12 cellular contexts compared by ENCODE assay signal in genomic region chr1:151944110-151944858, GRCh38. TPM values are rescaled to one million over a fixed set of nuclear protein-coding genes. Genes with fewer than 3 reads are reported as not detected.
A peak's percentile ranks its signal among the peaks of the same experiment; 100 is the strongest.
DNase-seq lines count a peak whose midpoint lies in the region; ATAC-seq and TF ChIP-seq lines count a peak whose summit lies in the region.
"Had no signal": no experiment of that assay in that cellular context is flagged by ENCODE, and none has a peak within 500 bp of the region (broad histone marks: within the 10 kb centered on the region; RNA-seq: fewer than 3 reads in every experiment).

No MANE protein-coding gene starts in this region.

- H3K4me3 Mint-ChIP-seq in CD8-positive, alpha-beta memory T cell = peak overlapping the region in 3 of 7 donors; percentile 2 to 62 (median 49)

- peaks cover 26% of the 10 kb centered on the region for H3K4me1 ChIP-seq in CD8-positive, alpha-beta memory T cell (ENCODE audit: insufficient read depth, low read length)
- peaks cover 12% of the 10 kb centered on the region for H3K4me1 ChIP-seq in psoas muscle

- no peaks in the 10 kb centered on the region for H3K36me3 ChIP-seq in CD8-positive, alpha-beta memory T cell (ENCODE audit: insufficient read depth, low read length)
- H3K36me3 ChIP-seq in psoas muscle (ENCODE audit: insufficient read depth in 1 of 2, low read depth in 1 of 2) = no peaks in the 10 kb centered on the region
- H3K36me3 ChIP-seq: WERI-Rb-1 had no signal

- no peak for TF ChIP-seq CTCF in psoas muscle (IDR thresholded peaks at IDR 0.05)

- intact Hi-C loops in psoas muscle (cut with DNase I) = no loop called here

- POLR2A ChIA-PET in CD8-positive, alpha-beta memory T cell (lab: Charles Lee) = interaction anchor here (0.5 kb wide), 1 partner anchor 18 kb away, joined by 4 read pairs; no protein-coding TSS in a partner anchor

- H3K27ac ChIP-seq in CD8-positive, alpha-beta memory T cell (ENCODE audit: low read depth, low read length) = peak overlapping the region; percentile 84
- H3K27ac ChIP-seq in psoas muscle = no peak overlapping the region
- H3K27ac ChIP-seq: WERI-Rb-1 had no signal

- no peaks in the 10 kb centered on the region for H3K27me3 Mint-ChIP-seq in CD8-positive, alpha-beta memory T cell

- no peaks in the 10 kb centered on the region for H3K9me3 Mint-ChIP-seq in CD8-positive, alpha-beta memory T cell

- no peaks in the 10 kb centered on the region for H3K9me3 ChIP-seq in CD8-positive, alpha-beta memory T cell (ENCODE audit: low read length)
- no peaks in the 10 kb centered on the region for H3K9me3 ChIP-seq in psoas muscle

- no peaks in the 10 kb centered on the region for H3K27me3 ChIP-seq in CD8-positive, alpha-beta memory T cell (ENCODE audit: insufficient read depth, low read length, poor library complexity, severe bottlenecking)
- H3K27me3 ChIP-seq in psoas muscle (ENCODE audit: insufficient read depth in 3 of 3, low read length in 2 of 3) = no peaks in the 10 kb centered on the region

- H3K36me3 Mint-ChIP-seq in CD8-positive, alpha-beta memory T cell = no peaks in the 10 kb centered on the region

- CTCF ChIA-PET in CD8-positive, alpha-beta memory T cell (lab: Charles Lee) = interaction anchor here (0.7 to 2.7 kb wide), 4 partner anchors 23 to 57 kb away, joined by 3 to 13 read pairs (median 4); no protein-coding TSS in a partner anchor

- no peak overlapping the region for H3K4me3 ChIP-seq in CD8-positive, alpha-beta memory T cell (ENCODE audit: low read length)
- H3K4me3 ChIP-seq in psoas muscle = no peak overlapping the region

- ATAC-seq in psoas muscle = peak in 3 of 4 donors; percentile 25 to 46 (median 45)
- no peak for ATAC-seq in GM21360 (IDR thresholded peaks at IDR 0.05; ENCODE audit: unreplicated experiment)

- H3K27ac Mint-ChIP-seq in CD8-positive, alpha-beta memory T cell = peak overlapping the region; percentile 90 to 99 (median 94)

- no peak for DNase-seq in CD8-positive, alpha-beta memory T cell
- DNase-seq in NOMO-1 treated with DMSO at 0.1 percent for 48 hours (lab: John Stamatoyannopoulos, UW; ENCODE audit: unreplicated experiment) (peak; percentile 80), fibroblast of gingiva (ENCODE audit: low read depth) (peak; percentile 70), psoas muscle (no peak), KG1 (lab: John Stamatoyannopoulos, UW) (no peak), T-helper 9 cell (no peak), NCI-H2081 (lab: John Stamatoyannopoulos, UW) (no peak)
- DNase-seq: GDM1; NCI-H2081 treated with DMSO at 0.1 percent for 48 hours; stimulated activated CD4-positive, alpha-beta T cell treated with anti-CD3 and anti-CD28 coated beads, Interleukin-15, amount 100 ng/mL, for 24 hours; WERI-Rb-1 had no signal

- peaks cover 43 to 55% (median 45%) of the 10 kb centered on the region in 3 donors for H3K4me1 Mint-ChIP-seq in CD8-positive, alpha-beta memory T cell

- WGBS in psoas muscle, 3 donors = 25 to 38% (median 33%) methylated on average over 7 of the region's 7 CpGs

RNA-seq across cellular contexts. Expression of gene THEM4, which starts 35.0 kb away (rescaled TPM):
- total RNA-seq in CD8-positive, alpha-beta memory T cell = 10 to 100 TPM; 31.4 to 31.7 TPM
- 77.0 TPM for polyA plus RNA-seq in CD8-positive, alpha-beta memory T cell
- 10 to 100 TPM; 10.1 to 20.4 (median 13.7) TPM for total RNA-seq in psoas muscle
- polyA plus RNA-seq in psoas muscle = 10 to 100 TPM; 12.3 to 20.2 (median 16.0) TPM

RNA-seq across cellular contexts. Expression of gene S100A10, which starts 49.4 kb away (rescaled TPM):
- 100 to 1,000 TPM; 263 to 279 TPM for total RNA-seq in CD8-positive, alpha-beta memory T cell
- 1,167 TPM for polyA plus RNA-seq in CD8-positive, alpha-beta memory T cell
- 100 to 1,000 TPM in 1 of 4 donors, 10 to 100 TPM in 3; 41.8 to 150 (median 59.9) TPM for total RNA-seq in psoas muscle
- 100 to 1,000 TPM in 1 of 3 donors, 10 to 100 TPM in 2; 30.5 to 414 (median 61.6) TPM for polyA plus RNA-seq in psoas muscle

Comparison
In these comparisons a context has a peak if more than half of its experiments do, and no peak if none do; other contexts are left out.
1. DNase-seq: peak in NOMO-1 treated with DMSO at 0.1 percent for 48 hours (single experiment) and fibroblast of gingiva (single experiment); none in CD8-positive, alpha-beta memory T cell (0 of 5), psoas muscle (0 of 2), KG1 (single experiment), T-helper 9 cell (single experiment) and NCI-H2081 (0 of 2).